ENCODE assay signal across 1 cellular context in the genomic region with DNA sequence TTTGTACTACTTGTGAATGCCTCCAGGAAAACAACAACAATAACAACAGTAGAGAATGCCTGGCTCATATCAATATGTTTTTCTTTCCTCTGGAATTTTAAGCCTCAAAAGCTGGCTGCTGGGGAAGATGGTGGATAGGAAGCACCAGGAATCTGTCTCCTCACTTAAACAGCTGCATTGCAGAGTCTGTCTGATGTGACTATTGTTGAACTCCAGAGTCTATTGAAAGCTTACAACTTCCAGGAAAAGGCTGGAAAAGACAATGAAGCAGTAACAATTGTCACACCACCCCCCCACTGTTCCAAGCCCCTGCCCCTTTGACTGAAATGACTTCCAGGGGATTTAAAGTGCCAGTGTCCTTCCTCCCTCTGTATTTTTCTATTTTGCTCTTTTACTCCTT.
TF ChIP-seq lines count a peak whose summit lies in the region.

No MANE protein-coding gene starts in this region.

TF ChIP-seq in WTC11, 78 proteins besides CTCF, POLR2A, EP300 and RAD21:
- TF ChIP-seq, protein P1, sequence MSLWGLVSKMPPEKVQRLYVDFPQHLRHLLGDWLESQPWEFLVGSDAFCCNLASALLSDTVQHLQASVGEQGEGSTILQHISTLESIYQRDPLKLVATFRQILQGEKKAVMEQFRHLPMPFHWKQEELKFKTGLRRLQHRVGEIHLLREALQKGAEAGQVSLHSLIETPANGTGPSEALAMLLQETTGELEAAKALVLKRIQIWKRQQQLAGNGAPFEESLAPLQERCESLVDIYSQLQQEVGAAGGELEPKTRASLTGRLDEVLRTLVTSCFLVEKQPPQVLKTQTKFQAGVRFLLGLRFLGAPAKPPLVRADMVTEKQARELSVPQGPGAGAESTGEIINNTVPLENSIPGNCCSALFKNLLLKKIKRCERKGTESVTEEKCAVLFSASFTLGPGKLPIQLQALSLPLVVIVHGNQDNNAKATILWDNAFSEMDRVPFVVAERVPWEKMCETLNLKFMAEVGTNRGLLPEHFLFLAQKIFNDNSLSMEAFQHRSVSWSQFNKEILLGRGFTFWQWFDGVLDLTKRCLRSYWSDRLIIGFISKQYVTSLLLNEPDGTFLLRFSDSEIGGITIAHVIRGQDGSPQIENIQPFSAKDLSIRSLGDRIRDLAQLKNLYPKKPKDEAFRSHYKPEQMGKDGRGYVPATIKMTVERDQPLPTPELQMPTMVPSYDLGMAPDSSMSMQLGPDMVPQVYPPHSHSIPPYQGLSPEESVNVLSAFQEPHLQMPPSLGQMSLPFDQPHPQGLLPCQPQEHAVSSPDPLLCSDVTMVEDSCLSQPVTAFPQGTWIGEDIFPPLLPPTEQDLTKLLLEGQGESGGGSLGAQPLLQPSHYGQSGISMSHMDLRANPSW (CRISPR knock-in tag; conservative IDR thresholded peaks at IDR 0.05; ENCODE audit: low read depth): no peak
- TF ChIP-seq ETV6 (CRISPR knock-in tag; IDR thresholded peaks at IDR 0.05): peak; percentile 75; the same call in 1 of the 2 replicates
